In the genomic region with DNA sequence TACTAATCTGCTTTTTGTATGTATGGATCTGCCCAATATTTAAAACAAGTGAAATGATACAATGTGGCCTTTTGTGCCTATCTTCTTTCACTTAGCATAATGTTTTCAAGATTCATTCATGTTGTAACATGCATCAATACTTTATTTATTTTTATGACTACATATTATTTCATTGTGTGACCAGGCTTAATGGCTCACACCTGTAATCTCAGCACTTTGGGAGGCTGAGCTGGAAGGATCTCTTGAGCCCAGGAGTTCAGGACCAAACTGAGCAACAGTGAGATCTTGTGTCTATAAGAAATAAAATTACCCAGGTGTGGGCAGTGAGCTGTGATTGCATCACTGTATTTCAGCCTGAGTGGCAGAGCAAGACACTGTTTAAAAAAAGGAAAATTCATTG, we compare ENCODE assay signal across 19 cellular contexts.
"Had no signal": no experiment of that assay in that cellular context is flagged by ENCODE, and none has a peak within 500 bp of the region (broad histone marks: within the 10 kb centered on the region; RNA-seq: fewer than 3 reads in every experiment).

No MANE protein-coding gene starts in this region.

- H3K27me3 ChIP-seq: left lung, spleen had no signal

- H3K36me3 ChIP-seq: WERI-Rb-1 had no signal

- H3K27ac ChIP-seq: coronary artery, left lung, spleen, WERI-Rb-1 had no signal

- H3K4me3 ChIP-seq: coronary artery, left lung, lung, spleen had no signal

- H3K27ac Mint-ChIP-seq: activated naive CD4-positive, alpha-beta T cell treated with anti-CD3 and anti-CD28 coated beads, Interleukin-2, amount 50 U/mL, for 72 hours; endodermal cell; natural killer cell; progenitor cell of endocrine pancreas had no signal

- H3K4me3 Mint-ChIP-seq: endodermal cell, natural killer cell had no signal

- ATAC-seq: activated naive CD4-positive, alpha-beta T cell treated with anti-CD3 and anti-CD28 coated beads, Interleukin-2, amount 50 U/mL, for 72 hours; left lung; natural killer cell had no signal

- FAIRE-seq: astrocyte, kidney, TTC549 had no signal

- H3K4me1 ChIP-seq: left lung had no signal

- H3K27me3 Mint-ChIP-seq: progenitor cell of endocrine pancreas had no signal

- DNase-seq: activated CD4-positive, alpha-beta T cell treated with anti-CD3 and anti-CD28 coated beads for 1 hour; activated T-cell treated with anti-CD3 and anti-CD28 coated beads, Interleukin-2, amount 50 U/mL, for 1 hour; endodermal cell; foreskin fibroblast; kidney; left lung; midbrain; natural killer cell; spleen; stimulated activated CD4-positive, alpha-beta T cell treated with anti-CD3 and anti-CD28 coated beads, Interleukin-4, amount 100 ng/mL, for 1 hour; stimulated activated naive CD4-positive, alpha-beta T cell treated with Interleukin-2 at 50 U/mL for 16 hours; T-helper 1 cell; WERI-Rb-1 had no signal
